21 cellular contexts compared by ENCODE assay signal in genomic region chr7:105060923-105061322, GRCh38. TPM values are rescaled to one million over a fixed set of nuclear protein-coding genes. Genes with fewer than 3 reads are reported as not detected.
DNase-seq lines count a peak whose midpoint lies in the region; ATAC-seq, FAIRE-seq and TF ChIP-seq lines count a peak whose summit lies in the region.
"Had no signal": no experiment of that assay in that cellular context is flagged by ENCODE, and none has a peak within 500 bp of the region (broad histone marks: within the 10 kb centered on the region; RNA-seq: fewer than 3 reads in every experiment).

No MANE protein-coding gene starts in this region.

- peak overlapping the region; percentile 18 for H3K27ac Mint-ChIP-seq in activated CD4-positive, alpha-beta T cell treated with anti-CD3 and anti-CD28 coated beads for 36 hours
- H3K27ac Mint-ChIP-seq in activated CD4-positive, alpha-beta T cell treated with anti-CD3 and anti-CD28 coated beads, Interleukin-2, amount 10 ng/mL, durations not matched to agents 7 days and 5 days: no peak overlapping the region
- peak overlapping the region; percentile 9 for H3K27ac Mint-ChIP-seq in nephron progenitor cell
- H3K27ac Mint-ChIP-seq: activated CD8-positive, alpha-beta memory T cell treated with anti-CD3 and anti-CD28 coated beads, Interleukin-2, amount 10 ng/mL, durations not matched to agents 7 days and 5 days; T-helper 2 cell treated with Interferon-gamma antibody and Interleukin-4, amounts not matched to agents 5 μg/mL and 100 μg/mL, for 36 hours had no signal

- CTCF ChIA-PET in activated CD4-positive, alpha-beta T cell treated with anti-CD3 and anti-CD28 coated beads for 36 hours (lab: Charles Lee): interaction anchor here (0.7 to 3.4 kb wide), 5 partner anchors 9 to 80 kb away, joined by 3 to 11 read pairs (median 3); no protein-coding TSS in a partner anchor
- CTCF ChIA-PET in activated CD4-positive, alpha-beta T cell treated with anti-CD3 and anti-CD28 coated beads, Interleukin-2, amount 10 ng/mL, durations not matched to agents 7 days and 5 days (lab: Charles Lee): interaction anchor here (0.8 kb wide), 1 partner anchor 23 kb away, joined by 3 read pairs; no protein-coding TSS in a partner anchor

- H3K4me3 Mint-ChIP-seq in activated CD4-positive, alpha-beta T cell treated with anti-CD3 and anti-CD28 coated beads for 36 hours: no peak overlapping the region
- H3K4me3 Mint-ChIP-seq in activated CD4-positive, alpha-beta T cell treated with anti-CD3 and anti-CD28 coated beads, Interleukin-2, amount 10 ng/mL, durations not matched to agents 7 days and 5 days: no peak overlapping the region
- no peak overlapping the region for H3K4me3 Mint-ChIP-seq in nephron progenitor cell
- H3K4me3 Mint-ChIP-seq: activated CD8-positive, alpha-beta memory T cell treated with anti-CD3 and anti-CD28 coated beads, Interleukin-2, amount 10 ng/mL, durations not matched to agents 7 days and 5 days; activated naive CD8-positive, alpha-beta T cell treated with anti-CD3 and anti-CD28 coated beads, Interleukin-2, amount 10 ng/mL, durations not matched to agents 7 days and 5 days; T-helper 2 cell treated with Interferon-gamma antibody and Interleukin-4, amounts not matched to agents 5 μg/mL and 100 μg/mL, for 36 hours had no signal

- H3K27ac ChIP-seq in cardiac muscle cell: peak overlapping the region; percentile 45
- H3K27ac ChIP-seq: 22Rv1, BLaER1, breast epithelium had no signal

- ATAC-seq in activated CD4-positive, alpha-beta T cell treated with anti-CD3 and anti-CD28 coated beads for 36 hours: peak; percentile 13
- no peak for ATAC-seq in GM21529 (IDR thresholded peaks at IDR 0.05; ENCODE audit: unreplicated experiment)
- ATAC-seq in HG02610 (IDR thresholded peaks at IDR 0.05; ENCODE audit: unreplicated experiment): no peak
- ATAC-seq: activated CD8-positive, alpha-beta memory T cell treated with anti-CD3 and anti-CD28 coated beads, Interleukin-2, amount 10 ng/mL, durations not matched to agents 7 days and 5 days; gastrocnemius medialis; HepG2; left lobe of liver had no signal

- peaks cover 51% of the 10 kb centered on the region for H3K36me3 Mint-ChIP-seq in activated CD4-positive, alpha-beta T cell treated with anti-CD3 and anti-CD28 coated beads for 36 hours (ENCODE audit: low read depth)
- H3K36me3 Mint-ChIP-seq in activated CD4-positive, alpha-beta T cell treated with anti-CD3 and anti-CD28 coated beads, Interleukin-2, amount 10 ng/mL, durations not matched to agents 7 days and 5 days (ENCODE audit: low read depth): peaks cover 32% of the 10 kb centered on the region
- H3K36me3 Mint-ChIP-seq in nephron progenitor cell (ENCODE audit: low read depth): peaks cover 37% of the 10 kb centered on the region

- no peaks in the 10 kb centered on the region for H3K9me3 Mint-ChIP-seq in activated CD4-positive, alpha-beta T cell treated with anti-CD3 and anti-CD28 coated beads for 36 hours (ENCODE audit: low read depth)
- no peaks in the 10 kb centered on the region for H3K9me3 Mint-ChIP-seq in activated CD4-positive, alpha-beta T cell treated with anti-CD3 and anti-CD28 coated beads, Interleukin-2, amount 10 ng/mL, durations not matched to agents 7 days and 5 days
- H3K9me3 Mint-ChIP-seq in nephron progenitor cell: no peaks in the 10 kb centered on the region
- H3K9me3 Mint-ChIP-seq: activated naive CD8-positive, alpha-beta T cell treated with anti-CD3 and anti-CD28 coated beads, Interleukin-2, amount 10 ng/mL, durations not matched to agents 7 days and 5 days; T-helper 2 cell treated with Interferon-gamma antibody and Interleukin-4, amounts not matched to agents 5 μg/mL and 100 μg/mL, for 36 hours had no signal

- no peaks in the 10 kb centered on the region for H3K27me3 Mint-ChIP-seq in activated CD4-positive, alpha-beta T cell treated with anti-CD3 and anti-CD28 coated beads for 36 hours
- no peaks in the 10 kb centered on the region for H3K27me3 Mint-ChIP-seq in activated CD4-positive, alpha-beta T cell treated with anti-CD3 and anti-CD28 coated beads, Interleukin-2, amount 10 ng/mL, durations not matched to agents 7 days and 5 days
- H3K27me3 Mint-ChIP-seq in nephron progenitor cell (ENCODE audit: low read depth, poor library complexity): no peaks in the 10 kb centered on the region
- H3K27me3 Mint-ChIP-seq: activated CD8-positive, alpha-beta memory T cell treated with anti-CD3 and anti-CD28 coated beads, Interleukin-2, amount 10 ng/mL, durations not matched to agents 7 days and 5 days; activated naive CD8-positive, alpha-beta T cell treated with anti-CD3 and anti-CD28 coated beads, Interleukin-2, amount 10 ng/mL, durations not matched to agents 7 days and 5 days had no signal

- FAIRE-seq in H54 (lab: Jason Lieb, UNC): peak; percentile 71
- FAIRE-seq: HepG2 had no signal

- H3K4me1 ChIP-seq in cardiac muscle cell (ENCODE audit: low read depth): no peaks in the 10 kb centered on the region
- H3K4me1 ChIP-seq: BLaER1, breast epithelium had no signal

- H3K9me3 ChIP-seq in cardiac muscle cell (ENCODE audit: low read depth): no peaks in the 10 kb centered on the region
- H3K9me3 ChIP-seq: BLaER1, breast epithelium, gastrocnemius medialis had no signal

- POLR2A ChIA-PET in activated CD4-positive, alpha-beta T cell treated with anti-CD3 and anti-CD28 coated beads for 36 hours (lab: Charles Lee): interaction anchor here (0.8 kb wide), 1 partner anchor 46 kb away, joined by 3 read pairs; no protein-coding TSS in a partner anchor
- POLR2A ChIA-PET in activated CD4-positive, alpha-beta T cell treated with anti-CD3 and anti-CD28 coated beads, Interleukin-2, amount 10 ng/mL, durations not matched to agents 7 days and 5 days (lab: Charles Lee): no interaction called here

- DNase-seq in activated CD4-positive, alpha-beta T cell treated with anti-CD3 and anti-CD28 coated beads for 36 hours: no peak
- no peak for DNase-seq in activated CD4-positive, alpha-beta T cell treated with anti-CD3 and anti-CD28 coated beads, Interleukin-2, amount 10 ng/mL, durations not matched to agents 7 days and 5 days
- no peak for DNase-seq in H54 (ENCODE audit: insufficient read length, low spot score)
- DNase-seq in cardiac muscle cell (ENCODE audit: low read depth in 1 of 2, low spot score in 1 of 2): no peak
- DNase-seq in nephron progenitor cell: no peak
- DNase-seq in DMS53 treated with DMSO at 0.1 percent for 48 hours (lab: John Stamatoyannopoulos, UW; ENCODE audit: unreplicated experiment): no peak
- DNase-seq: activated CD8-positive, alpha-beta memory T cell treated with anti-CD3 and anti-CD28 coated beads, Interleukin-2, amount 10 ng/mL, durations not matched to agents 7 days and 5 days; activated naive CD8-positive, alpha-beta T cell treated with anti-CD3 and anti-CD28 coated beads, Interleukin-2, amount 10 ng/mL, durations not matched to agents 7 days and 5 days; dorsolateral prefrontal cortex; gastrocnemius medialis; GOT3; NCI-H1436 treated with DMSO at 0.1 percent for 48 hours; stimulated activated CD4-positive, alpha-beta T cell treated with anti-CD3 and anti-CD28 coated beads, Interleukin-4, amount 100 ng/mL, for 4 hours had no signal

- peaks cover 25% of the 10 kb centered on the region for H3K36me3 ChIP-seq in cardiac muscle cell
- H3K36me3 ChIP-seq: gastrocnemius medialis had no signal

- intact Hi-C loops in activated CD4-positive, alpha-beta T cell treated with anti-CD3 and anti-CD28 coated beads for 36 hours (cut with DNase I, micrococcal nuclease): loop anchor here in 1 of 2 experiments (5.0 kb wide), 1 partner anchor 44 kb away; no protein-coding TSS in a partner anchor

- H3K4me3 ChIP-seq in cardiac muscle cell: no peak overlapping the region
- H3K4me3 ChIP-seq: BLaER1, breast epithelium, dorsolateral prefrontal cortex, gastrocnemius medialis had no signal

- peaks cover 52% of the 10 kb centered on the region for H3K4me1 Mint-ChIP-seq in activated CD4-positive, alpha-beta T cell treated with anti-CD3 and anti-CD28 coated beads for 36 hours
- H3K4me1 Mint-ChIP-seq in activated CD4-positive, alpha-beta T cell treated with anti-CD3 and anti-CD28 coated beads, Interleukin-2, amount 10 ng/mL, durations not matched to agents 7 days and 5 days: peaks cover 20% of the 10 kb centered on the region
- H3K4me1 Mint-ChIP-seq in nephron progenitor cell: peaks cover 8% of the 10 kb centered on the region

- TF ChIP-seq CTCF in cardiac muscle cell (IDR thresholded peaks at IDR 0.05; ENCODE audit: low read depth, low read length) (no peak), nephron progenitor cell (IDR thresholded peaks at IDR 0.05) (no peak)

- TF ChIP-seq POLR2A in H54 (IDR thresholded peaks at IDR 0.05; ENCODE audit: low read depth, low read length): no peak

- H3K27me3 ChIP-seq in cardiac muscle cell: no peaks in the 10 kb centered on the region
- H3K27me3 ChIP-seq: BLaER1, breast epithelium, dorsolateral prefrontal cortex, gastrocnemius medialis had no signal

RNA-seq across cellular contexts. Expression of gene KMT2E, which starts 46.9 kb away (rescaled TPM):
- 10 to 100 TPM; 94.4 to 99.3 TPM for total RNA-seq in activated CD4-positive, alpha-beta T cell treated with anti-CD3 and anti-CD28 coated beads for 36 hours
- 10 to 100 TPM; 97.4 to 98.5 TPM for total RNA-seq in activated CD4-positive, alpha-beta T cell treated with anti-CD3 and anti-CD28 coated beads, Interleukin-2, amount 10 ng/mL, durations not matched to agents 7 days and 5 days
- total RNA-seq in cardiac muscle cell: 59.1 and 78.4 TPM in 2 replicates
- polyA plus RNA-seq in cardiac muscle cell: 131 and 152 TPM in 2 replicates
